1 cellular context compared by ENCODE assay signal in the genomic region with DNA sequence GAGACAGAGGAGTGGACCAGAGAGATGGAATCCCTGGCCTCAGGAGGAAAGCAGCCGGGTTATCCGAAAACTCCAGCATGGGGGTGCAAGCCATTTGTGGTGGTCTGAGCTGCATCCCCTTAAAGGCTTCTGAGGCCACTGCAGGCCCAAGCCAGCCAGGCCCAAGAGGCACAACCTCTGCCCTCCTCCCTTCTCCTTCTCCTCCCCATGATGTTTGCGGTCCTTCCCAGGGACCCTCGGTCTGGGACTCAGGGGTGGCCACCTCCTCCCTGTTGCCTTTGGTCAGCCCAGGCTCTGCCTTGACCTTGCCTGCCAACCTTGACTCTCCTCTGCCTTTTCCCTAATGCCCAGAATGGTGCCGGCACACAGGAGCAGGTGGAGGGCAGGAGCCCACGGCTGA.
TF ChIP-seq lines count a peak whose summit lies in the region.

No MANE protein-coding gene starts in this region.

TF ChIP-seq in WTC11, 78 proteins besides CTCF, POLR2A, EP300 and RAD21 (continued from another document):
- TF ChIP-seq, protein P1, sequence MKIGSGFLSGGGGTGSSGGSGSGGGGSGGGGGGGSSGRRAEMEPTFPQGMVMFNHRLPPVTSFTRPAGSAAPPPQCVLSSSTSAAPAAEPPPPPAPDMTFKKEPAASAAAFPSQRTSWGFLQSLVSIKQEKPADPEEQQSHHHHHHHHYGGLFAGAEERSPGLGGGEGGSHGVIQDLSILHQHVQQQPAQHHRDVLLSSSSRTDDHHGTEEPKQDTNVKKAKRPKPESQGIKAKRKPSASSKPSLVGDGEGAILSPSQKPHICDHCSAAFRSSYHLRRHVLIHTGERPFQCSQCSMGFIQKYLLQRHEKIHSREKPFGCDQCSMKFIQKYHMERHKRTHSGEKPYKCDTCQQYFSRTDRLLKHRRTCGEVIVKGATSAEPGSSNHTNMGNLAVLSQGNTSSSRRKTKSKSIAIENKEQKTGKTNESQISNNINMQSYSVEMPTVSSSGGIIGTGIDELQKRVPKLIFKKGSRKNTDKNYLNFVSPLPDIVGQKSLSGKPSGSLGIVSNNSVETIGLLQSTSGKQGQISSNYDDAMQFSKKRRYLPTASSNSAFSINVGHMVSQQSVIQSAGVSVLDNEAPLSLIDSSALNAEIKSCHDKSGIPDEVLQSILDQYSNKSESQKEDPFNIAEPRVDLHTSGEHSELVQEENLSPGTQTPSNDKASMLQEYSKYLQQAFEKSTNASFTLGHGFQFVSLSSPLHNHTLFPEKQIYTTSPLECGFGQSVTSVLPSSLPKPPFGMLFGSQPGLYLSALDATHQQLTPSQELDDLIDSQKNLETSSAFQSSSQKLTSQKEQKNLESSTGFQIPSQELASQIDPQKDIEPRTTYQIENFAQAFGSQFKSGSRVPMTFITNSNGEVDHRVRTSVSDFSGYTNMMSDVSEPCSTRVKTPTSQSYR (CRISPR knock-in tag; IDR thresholded peaks at IDR 0.05): no peak
- no peak for TF ChIP-seq USF1 (CRISPR knock-in tag; IDR thresholded peaks at IDR 0.05)
